8 cellular contexts compared by ENCODE assay signal in the genomic region with DNA sequence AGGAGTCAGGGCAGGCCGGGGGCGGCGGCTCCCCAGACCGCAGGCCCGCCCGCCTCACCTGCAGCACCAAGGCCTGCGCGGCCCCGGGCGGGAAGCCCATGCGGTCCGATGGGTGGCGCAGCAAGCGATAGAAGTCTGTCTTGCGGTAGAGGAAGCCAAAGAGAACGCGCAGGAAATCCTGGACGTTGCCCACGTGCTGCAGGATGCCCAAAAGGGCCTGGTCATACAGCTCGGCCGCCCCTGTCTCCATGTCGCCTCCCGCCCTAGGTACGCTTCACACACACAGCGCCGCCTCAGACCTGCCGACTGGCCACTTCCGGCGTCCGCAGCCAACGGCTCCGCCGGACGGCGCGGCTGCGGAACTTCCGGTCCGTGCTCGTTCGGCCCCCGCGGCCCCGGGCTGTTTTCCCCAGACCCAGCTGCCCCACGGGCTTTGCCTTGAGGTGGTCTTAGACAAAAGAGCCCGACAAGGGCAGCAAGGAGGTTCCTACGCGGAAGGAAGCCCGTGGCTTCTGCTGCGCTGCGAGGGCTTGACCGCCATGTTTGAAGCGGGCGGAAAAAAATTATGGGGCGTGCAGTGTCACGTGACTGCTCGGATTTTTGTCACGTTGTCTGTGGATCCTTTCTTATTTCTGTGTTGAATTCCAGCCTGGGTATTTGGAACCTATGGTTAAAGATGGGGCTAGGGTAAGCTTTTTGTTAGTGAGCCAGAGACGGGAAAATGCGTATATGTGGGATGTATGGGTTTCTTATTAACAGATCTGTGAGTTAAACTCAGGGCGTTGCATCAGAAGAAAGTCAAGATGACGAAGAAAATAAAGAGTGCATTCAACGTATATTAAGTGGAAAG. TPM values are rescaled to one million over a fixed set of nuclear protein-coding genes. Genes with fewer than 3 reads are reported as not detected.
DNase-seq lines count a peak whose midpoint lies in the region; ATAC-seq, FAIRE-seq and TF ChIP-seq lines count a peak whose summit lies in the region.

A gene (minus strand): TSS at position 308 of the 850 bp plus-strand sequence. CDS start 58 bp downstream, at position 250.

- no peaks in the 10 kb centered on the region for H3K9me3 ChIP-seq in psoas muscle

- TF ChIP-seq CTCF in psoas muscle (IDR thresholded peaks at IDR 0.05): no peak

- peak within 1 kb of the TSS; percentile 97 for H3K27ac ChIP-seq in psoas muscle

- no peaks in the 10 kb centered on the region for H3K27me3 ChIP-seq in psoas muscle (ENCODE audit: insufficient read depth in 3 of 3, low read length in 2 of 3)

- intact Hi-C loops in left ventricle myocardium superior (cut with micrococcal nuclease): no loop called here
- intact Hi-C loops in psoas muscle (cut with DNase I): no loop called here

- DNase-seq in GM12892 (ENCODE audit: insufficient read length) (peak; percentile 81), NCI-H1436 (lab: John Stamatoyannopoulos, UW) (peak; percentile 74), T-helper 1 cell (peak; percentile 55 to 87 (median 70)), amniotic epithelial cell (ENCODE audit: low read depth) (peak; percentile 75), left ventricle myocardium superior (peak; percentile 91), psoas muscle (peak; percentile 85 to 93), urothelium cell line (ENCODE audit: low spot score) (peak; percentile 94)

- H3K4me3 ChIP-seq in psoas muscle: peak within 1 kb of the TSS; percentile 88

- WGBS in psoas muscle, 3 donors: 0 to 1% (median 1%) methylated on average over 57 to 63 of the region's 63 CpGs

- H3K36me3 ChIP-seq in psoas muscle (ENCODE audit: insufficient read depth in 1 of 2, low read depth in 1 of 2): no peaks in the 10 kb centered on the region

- peaks cover 35% of the 10 kb centered on the region for H3K4me1 ChIP-seq in psoas muscle

- peak; percentile 83 for TF ChIP-seq POLR2A in GM12892 (IDR thresholded peaks at IDR 0.05; ENCODE audit: low read depth, low read length)

- ATAC-seq in HG02840 (IDR thresholded peaks at IDR 0.05; ENCODE audit: low FRiP score, unreplicated experiment) (peak; percentile 93), left ventricle myocardium superior (peak; percentile 97), psoas muscle (peak; percentile 94 to 98 (median 96))

- FAIRE-seq in GM12892 (lab: Jason Lieb, UNC) (peak; percentile 95), urothelium cell line (lab: Jason Lieb, UNC) (peak; percentile 44)

RNA-seq across cellular contexts. Expression of the gene that starts here (rescaled TPM):
- polyA plus RNA-seq in GM12892 (2012; ENCODE audit: missing spikeins): 36.7 TPM
- total RNA-seq in left ventricle myocardium superior (104 TPM), psoas muscle (100 to 1,000 TPM in 3 of 4 donors, 10 to 100 TPM in 1; 97.7 to 140 (median 122) TPM)
- polyA plus RNA-seq in psoas muscle: 10 to 100 TPM; 34.6 to 75.6 (median 43.9) TPM

Comparison
In these comparisons a context has a peak if more than half of its experiments do, and no peak if none do; other contexts are left out.
1. Peak in every context shown above with its lines: DNase-seq, ATAC-seq, H3K4me3 ChIP-seq and H3K27ac ChIP-seq.